Comparison of ENCODE assay signal across 8 cellular contexts in the genomic region with DNA sequence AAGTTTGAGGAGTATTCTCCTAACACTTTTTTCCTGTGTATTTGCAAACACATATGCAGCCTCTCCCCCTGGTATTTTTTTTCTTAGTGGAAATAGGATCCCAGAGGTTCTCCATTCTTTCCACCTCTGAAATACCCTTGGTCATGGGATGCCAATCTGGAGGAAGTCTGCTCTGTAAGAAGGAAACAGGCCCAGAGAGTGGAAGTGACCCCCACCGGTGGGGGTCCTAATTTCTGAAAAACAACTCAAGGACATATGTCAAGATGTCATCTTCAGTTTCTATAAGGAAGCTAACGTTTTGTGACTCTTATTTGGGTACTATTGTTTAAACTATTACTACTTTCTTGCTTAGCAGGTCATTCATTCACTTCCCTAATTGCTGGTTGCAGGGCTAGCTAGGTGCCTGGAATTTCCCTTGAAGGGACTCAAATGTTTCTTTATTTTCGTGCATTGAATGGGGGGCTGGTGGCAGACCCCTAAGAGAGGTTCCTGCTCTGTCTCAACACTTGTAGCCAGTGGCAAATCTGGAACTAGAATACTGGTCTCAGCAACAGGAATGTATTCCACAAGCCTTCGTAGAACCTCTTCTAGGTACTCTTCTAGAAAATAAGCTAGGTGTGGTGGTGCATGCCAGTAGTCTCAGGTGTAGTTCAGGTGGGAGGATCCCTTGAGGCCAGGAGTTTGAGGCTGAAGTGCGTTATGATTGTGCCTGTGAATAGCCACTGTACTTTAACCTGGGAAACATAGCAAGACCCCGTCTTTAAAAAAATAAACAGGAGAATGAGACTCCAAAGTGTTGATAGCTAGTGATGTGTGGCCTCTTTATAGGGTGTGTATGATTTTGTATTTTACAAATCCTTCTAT. TPM values are rescaled to one million over a fixed set of nuclear protein-coding genes. Genes with fewer than 3 reads are reported as not detected.
DNase-seq lines count a peak whose midpoint lies in the region; ATAC-seq and TF ChIP-seq lines count a peak whose summit lies in the region.

No MANE protein-coding gene starts in this region.

- TF ChIP-seq CTCF in GM23338 (conservative IDR thresholded peaks at IDR 0.05; ENCODE audit: low read depth in 2 of 2) = no peak

- H3K27ac ChIP-seq in BLaER1 (peak overlapping the region; percentile 33; the same call in 1 of the 2 replicates), GM23338 (ENCODE audit: low read depth) (peak overlapping the region; percentile 97; the same call in 1 of the 2 replicates)
- peak overlapping the region; percentile 91 for H3K27ac ChIP-seq in naive thymus-derived CD4-positive, alpha-beta T cell (ENCODE audit: low read depth, low read length)

- H3K4me3 ChIP-seq in BLaER1 = no peak overlapping the region
- H3K4me3 ChIP-seq in GM23338 = 0 out of 2 replicates have a peak overlapping the region, but pooled peaks have one; percentile 98
- no peak overlapping the region for H3K4me3 ChIP-seq in naive thymus-derived CD4-positive, alpha-beta T cell (ENCODE audit: low read length)

- peaks cover 24% of the 10 kb centered on the region for H3K27me3 Mint-ChIP-seq in GM23338 (ENCODE audit: insufficient read depth, low read depth, poor library complexity)
- H3K27me3 Mint-ChIP-seq in activated T-helper 17 cell treated with anti-CD3 and anti-CD28 coated beads, Interleukin-2, amount 50 U/mL, for 72 hours = no peaks in the 10 kb centered on the region
- no peaks in the 10 kb centered on the region for H3K27me3 Mint-ChIP-seq in naive thymus-derived CD4-positive, alpha-beta T cell

- intact Hi-C loops in naive thymus-derived CD4-positive, alpha-beta T cell (cut with micrococcal nuclease) = loop anchor here in 1 of 2 donors (5.0 kb wide), 2 partner anchors 705 to 965 kb away; partner anchors contain the start of genes FASTK, NUB1 and TMUB1

- H3K4me1 ChIP-seq in BLaER1 (peaks cover 77% of the 10 kb centered on the region), GM23338 (ENCODE audit: insufficient read depth) (peaks cover 55% of the 10 kb centered on the region)
- H3K4me1 ChIP-seq in naive thymus-derived CD4-positive, alpha-beta T cell (ENCODE audit: control insufficient read depth in 2 of 2, insufficient read depth in 2 of 2, low read length in 2 of 2) = peaks cover 4 to 30% of the 10 kb centered on the region in 2 donors

- H3K4me3 Mint-ChIP-seq in GM23338 = peak overlapping the region; percentile 72
- peak overlapping the region; percentile 69 for H3K4me3 Mint-ChIP-seq in activated T-helper 17 cell treated with anti-CD3 and anti-CD28 coated beads, Interleukin-2, amount 50 U/mL, for 72 hours
- H3K4me3 Mint-ChIP-seq in naive thymus-derived CD4-positive, alpha-beta T cell = peak overlapping the region; percentile 54 to 91 (median 86)

- H3K4me2 ChIP-seq in BLaER1 = peak overlapping the region; percentile 92
- H3K4me2 ChIP-seq in GM23338 = peak overlapping the region; percentile 98

- CTCF ChIA-PET in naive thymus-derived CD4-positive, alpha-beta T cell (lab: Charles Lee) = interaction anchor here (0.9 to 1.5 kb wide), 4 partner anchors 9 to 29 kb away, joined by 3 to 4 read pairs (median 3); partner anchors contain the start of gene REPIN1

- no peaks in the 10 kb centered on the region for H3K9me3 Mint-ChIP-seq in GM23338
- H3K9me3 Mint-ChIP-seq in activated T-helper 17 cell treated with anti-CD3 and anti-CD28 coated beads, Interleukin-2, amount 50 U/mL, for 72 hours = no peaks in the 10 kb centered on the region
- H3K9me3 Mint-ChIP-seq in naive thymus-derived CD4-positive, alpha-beta T cell = no peaks in the 10 kb centered on the region

- no peaks in the 10 kb centered on the region for H3K9me3 ChIP-seq in BLaER1
- H3K9me3 ChIP-seq in naive thymus-derived CD4-positive, alpha-beta T cell (ENCODE audit: control insufficient read depth in 2 of 3, low read length in 3 of 3) = no peaks in the 10 kb centered on the region

- no peak overlapping the region for H2AFZ ChIP-seq in GM23338

- ATAC-seq in GM23338 = no peak
- no peak for ATAC-seq in activated T-helper 17 cell treated with anti-CD3 and anti-CD28 coated beads, Interleukin-2, amount 50 U/mL, for 72 hours (replicated peaks)
- ATAC-seq in naive thymus-derived CD4-positive, alpha-beta T cell = no peak
- no peak for ATAC-seq in HG03457 (IDR thresholded peaks at IDR 0.05; ENCODE audit: unreplicated experiment)

- peaks cover 60% of the 10 kb centered on the region for H4K20me1 ChIP-seq in BLaER1
- H4K20me1 ChIP-seq in GM23338 (replicated peaks; ENCODE audit: insufficient read depth) = no peaks in the 10 kb centered on the region; the same call in none of the 2 replicates

- H3K27ac Mint-ChIP-seq in GM23338 = peak overlapping the region; percentile 94; the same call in 1 of the 2 replicates
- peak overlapping the region; percentile 69 for H3K27ac Mint-ChIP-seq in activated T-helper 17 cell treated with anti-CD3 and anti-CD28 coated beads, Interleukin-2, amount 50 U/mL, for 72 hours
- H3K27ac Mint-ChIP-seq in naive thymus-derived CD4-positive, alpha-beta T cell = peak overlapping the region; percentile 51 to 95 (median 87)

- POLR2A ChIA-PET in naive thymus-derived CD4-positive, alpha-beta T cell (lab: Charles Lee) = interaction anchor here (0.6 to 2.4 kb wide), 11 partner anchors 8 to 850 kb away, joined by 3 to 35 read pairs (median 7); partner anchors contain the start of genes ABCF2, GIMAP4 and REPIN1

- H3K36me3 Mint-ChIP-seq in GM23338 (ENCODE audit: low read depth) = peaks cover 33% of the 10 kb centered on the region
- peaks cover 21% of the 10 kb centered on the region for H3K36me3 Mint-ChIP-seq in activated T-helper 17 cell treated with anti-CD3 and anti-CD28 coated beads, Interleukin-2, amount 50 U/mL, for 72 hours (ENCODE audit: low read depth)
- H3K36me3 Mint-ChIP-seq in naive thymus-derived CD4-positive, alpha-beta T cell = peaks cover 0 to 20% (median 5%) of the 10 kb centered on the region in 5 donors

- no peaks in the 10 kb centered on the region for H3K27me3 ChIP-seq in BLaER1
- H3K27me3 ChIP-seq in GM23338 (ENCODE audit: insufficient read depth) = no peaks in the 10 kb centered on the region
- no peaks in the 10 kb centered on the region for H3K27me3 ChIP-seq in naive thymus-derived CD4-positive, alpha-beta T cell (ENCODE audit: control insufficient read depth in 2 of 2, insufficient read depth in 2 of 2, low read length in 2 of 2)

- peaks cover 44% of the 10 kb centered on the region for H3F3A ChIP-seq in GM23338 (replicated peaks; ENCODE audit: low read depth)

- no peak for DNase-seq in GM23338 (ENCODE audit: low spot score)
- DNase-seq in naive thymus-derived CD4-positive, alpha-beta T cell = no peak
- no peak for DNase-seq in hypothalamus (lab: John Stamatoyannopoulos, UW)
- no peak for DNase-seq in activated effector memory CD4-positive, alpha-beta T cell treated with anti-CD3 and anti-CD28 coated beads, Interleukin-2, amount 50 U/mL, for 16 hours
- DNase-seq in NCI-H1436 treated with DMSO at 0.1 percent for 48 hours (lab: John Stamatoyannopoulos, UW) = no peak

- H3K79me2 ChIP-seq in GM23338 (replicated peaks; ENCODE audit: insufficient read depth) = peaks cover 43% of the 10 kb centered on the region

- H3K9ac ChIP-seq in BLaER1 = peak overlapping the region; percentile 31; the same call in 1 of the 2 replicates

- H3K9me2 ChIP-seq in GM23338 (ENCODE audit: insufficient read depth) = no peaks in the 10 kb centered on the region

- H3K36me3 ChIP-seq in BLaER1 = peaks cover 38% of the 10 kb centered on the region
- H3K36me3 ChIP-seq in GM23338 (ENCODE audit: insufficient read depth) = no peaks in the 10 kb centered on the region
- H3K36me3 ChIP-seq in naive thymus-derived CD4-positive, alpha-beta T cell (ENCODE audit: control insufficient read depth in 2 of 3, insufficient read depth in 3 of 3, low read length in 3 of 3) = peaks cover 0 to 18% (median 2%) of the 10 kb centered on the region in 3 experiments

- H3K4me1 Mint-ChIP-seq in GM23338 = peaks cover 79% of the 10 kb centered on the region
- peaks cover 31% of the 10 kb centered on the region for H3K4me1 Mint-ChIP-seq in activated T-helper 17 cell treated with anti-CD3 and anti-CD28 coated beads, Interleukin-2, amount 50 U/mL, for 72 hours
- H3K4me1 Mint-ChIP-seq in naive thymus-derived CD4-positive, alpha-beta T cell = peaks cover 30 to 70% (median 58%) of the 10 kb centered on the region in 7 donors

RNA-seq across cellular contexts. Expression of gene ZNF775, which starts 1.8 kb away (rescaled TPM):
- total RNA-seq in GM23338 (2014; rRNA removed; shearing (Covaris generic)) = 35.2 and 38.2 TPM in 2 replicates
- 4.5 and 6.7 TPM in 2 replicates for polyA plus RNA-seq in GM23338 (2016; fragmentation: Nextera tagmentation; extraction: Ambion mirVana)
- 1 to 10 TPM; 2.5 to 3.2 TPM for total RNA-seq in activated T-helper 17 cell treated with anti-CD3 and anti-CD28 coated beads, Interleukin-2, amount 50 U/mL, for 72 hours
- total RNA-seq in naive thymus-derived CD4-positive, alpha-beta T cell = 1 to 10 TPM; 1.1 to 5.7 (median 4.3) TPM
- 1 to 10 TPM; 3.3 to 7.4 TPM for polyA plus RNA-seq in naive thymus-derived CD4-positive, alpha-beta T cell

RNA-seq across cellular contexts. Expression of gene REPIN1, which starts 8.7 kb away (rescaled TPM):
- total RNA-seq in GM23338 (2014; rRNA removed; shearing (Covaris generic)) = 143 and 156 TPM in 2 replicates
- polyA plus RNA-seq in GM23338 (2016; fragmentation: Nextera tagmentation; extraction: Ambion mirVana) = 29.2 and 29.8 TPM in 2 replicates
- 10 to 100 TPM; 68.1 to 79.6 TPM for total RNA-seq in activated T-helper 17 cell treated with anti-CD3 and anti-CD28 coated beads, Interleukin-2, amount 50 U/mL, for 72 hours
- 100 to 1,000 TPM in 1 of 5 experiments, 10 to 100 TPM in 4; 68.5 to 103 (median 79.7) TPM for total RNA-seq in naive thymus-derived CD4-positive, alpha-beta T cell
- polyA plus RNA-seq in naive thymus-derived CD4-positive, alpha-beta T cell = 10 to 100 TPM; 46.7 to 77.0 TPM

RNA-seq across cellular contexts. Expression of gene RARRES2, which starts 35.9 kb away (rescaled TPM):
- 164 and 169 TPM in 2 replicates for total RNA-seq in GM23338 (2014; rRNA removed; shearing (Covaris generic))
- polyA plus RNA-seq in GM23338 (2016; fragmentation: Nextera tagmentation; extraction: Ambion mirVana) = 314 and 317 TPM in 2 replicates
- total RNA-seq in activated T-helper 17 cell treated with anti-CD3 and anti-CD28 coated beads, Interleukin-2, amount 50 U/mL, for 72 hours = not detected
- total RNA-seq in naive thymus-derived CD4-positive, alpha-beta T cell = under 1 TPM in 1 of 5 experiments, not detected in 4; 0.38 TPM
- not detected for polyA plus RNA-seq in naive thymus-derived CD4-positive, alpha-beta T cell

RNA-seq across cellular contexts. Expression of gene ACTR3C, which starts 54.0 kb away (rescaled TPM):
- 1.5 and 5.8 TPM in 2 replicates for total RNA-seq in GM23338 (2014; rRNA removed; shearing (Covaris generic))
- 1.8 and 3.5 TPM in 2 replicates for polyA plus RNA-seq in GM23338 (2016; fragmentation: Nextera tagmentation; extraction: Ambion mirVana)
- total RNA-seq in activated T-helper 17 cell treated with anti-CD3 and anti-CD28 coated beads, Interleukin-2, amount 50 U/mL, for 72 hours = 10 to 100 TPM in 1 of 2 donors, 1 to 10 TPM in 1; 9.4 to 11.1 TPM
- 10 to 100 TPM in 3 of 5 experiments, 1 to 10 TPM in 2; 7.0 to 13.2 (median 10.6) TPM for total RNA-seq in naive thymus-derived CD4-positive, alpha-beta T cell
- polyA plus RNA-seq in naive thymus-derived CD4-positive, alpha-beta T cell = 1 to 10 TPM; 4.8 to 6.2 TPM

RNA-seq across cellular contexts. Expression of gene LRRC61, which starts 54.2 kb away (rescaled TPM):
- 67.6 and 75.2 TPM in 2 replicates for total RNA-seq in GM23338 (2014; rRNA removed; shearing (Covaris generic))
- 29.7 and 34.7 TPM in 2 replicates for polyA plus RNA-seq in GM23338 (2016; fragmentation: Nextera tagmentation; extraction: Ambion mirVana)
- 10 to 100 TPM; 32.7 to 61.6 TPM for total RNA-seq in activated T-helper 17 cell treated with anti-CD3 and anti-CD28 coated beads, Interleukin-2, amount 50 U/mL, for 72 hours
- total RNA-seq in naive thymus-derived CD4-positive, alpha-beta T cell = 10 to 100 TPM in 3 of 5 experiments, 1 to 10 TPM in 2; 8.3 to 30.0 (median 11.5) TPM
- polyA plus RNA-seq in naive thymus-derived CD4-positive, alpha-beta T cell = 10 to 100 TPM; 18.2 to 21.6 TPM

Comparison
In these comparisons a context has a peak if more than half of its experiments do, and no peak if none do; other contexts are left out.
1. H3K27ac ChIP-seq: peak in every context shown above with its lines; median percentile 97 in GM23338; 91 in naive thymus-derived CD4-positive, alpha-beta T cell; 33 in BLaER1.
2. RNA of gene RARRES2, which starts 35.9 kb away (total RNA-seq): 164 to 169 TPM in GM23338; 0.38 TPM in naive thymus-derived CD4-positive, alpha-beta T cell and not detected in activated T-helper 17 cell treated with anti-CD3 and anti-CD28 coated beads, Interleukin-2, amount 50 U/mL, for 72 hours; every median in the first group is over 100 times any median in the second.
3. Peak in every context shown above with its lines, with median percentiles within 50 percentile points of each other: H3K27ac Mint-ChIP-seq and H3K4me3 Mint-ChIP-seq.